ENCODE assay signal across 8 cellular contexts in genomic region chr9:84667571-84668203, GRCh38. TPM values are rescaled to one million over a fixed set of nuclear protein-coding genes. Genes with fewer than 3 reads are reported as not detected.
DNase-seq lines count a peak whose midpoint lies in the region; ATAC-seq and TF ChIP-seq lines count a peak whose summit lies in the region.

No MANE protein-coding gene starts in this region.

- H3K27me3 Mint-ChIP-seq in naive thymus-derived CD4-positive, alpha-beta T cell = peaks cover 51 to 69% (median 58%) of the 10 kb centered on the region in 5 donors

- no peaks in the 10 kb centered on the region for H3K36me3 Mint-ChIP-seq in naive thymus-derived CD4-positive, alpha-beta T cell

- peak; percentile 37 for ATAC-seq in GM21367 (IDR thresholded peaks at IDR 0.05; ENCODE audit: unreplicated experiment)
- ATAC-seq in naive thymus-derived CD4-positive, alpha-beta T cell = no peak

- peaks cover 0 to 10% (median 1%) of the 10 kb centered on the region in 11 donors for H3K9me3 Mint-ChIP-seq in naive thymus-derived CD4-positive, alpha-beta T cell

- peak overlapping the region in 9 of 10 donors; percentile 6 to 66 (median 43) for H3K4me3 Mint-ChIP-seq in naive thymus-derived CD4-positive, alpha-beta T cell

- H3K27ac ChIP-seq in naive thymus-derived CD4-positive, alpha-beta T cell (ENCODE audit: low read depth, low read length) = no peak overlapping the region

- peak; percentile 65 for TF ChIP-seq CTCF in epithelial cell of proximal tubule (conservative IDR thresholded peaks at IDR 0.05; ENCODE audit: low read depth, low read length)

- POLR2A ChIA-PET in naive thymus-derived CD4-positive, alpha-beta T cell (lab: Charles Lee) = no interaction called here

- CTCF ChIA-PET in naive thymus-derived CD4-positive, alpha-beta T cell (lab: Charles Lee) = no interaction called here

- peak; percentile 38 for DNase-seq in NCI-H345 treated with DMSO at 0.1 percent for 48 hours (lab: John Stamatoyannopoulos, UW; ENCODE audit: unreplicated experiment)
- peak; percentile 35 for DNase-seq in epithelial cell of proximal tubule (ENCODE audit: low read depth)
- DNase-seq in naive thymus-derived CD4-positive, alpha-beta T cell = no peak
- no peak for DNase-seq in NCI-H1694 treated with DMSO at 0.1 percent for 48 hours (lab: John Stamatoyannopoulos, UW)
- DNase-seq in HPDE6-E6E7 (ENCODE audit: extremely low spot score) = no peak
- DNase-seq in activated naive CD4-positive, alpha-beta T cell treated with anti-CD3 and anti-CD28 coated beads, Interleukin-2, amount 50 U/mL, for 16 hours = no peak

- H3K27ac Mint-ChIP-seq in naive thymus-derived CD4-positive, alpha-beta T cell = no peak overlapping the region

- H3K4me3 ChIP-seq in epithelial cell of proximal tubule (ENCODE audit: low read depth, low read length) = peak overlapping the region; percentile 58
- H3K4me3 ChIP-seq in naive thymus-derived CD4-positive, alpha-beta T cell (ENCODE audit: low read length) = no peak overlapping the region

- no peaks in the 10 kb centered on the region for H3K4me1 ChIP-seq in ES-I3 (ENCODE audit: insufficient read depth, low read length)
- H3K4me1 ChIP-seq in naive thymus-derived CD4-positive, alpha-beta T cell (ENCODE audit: control insufficient read depth in 2 of 2, insufficient read depth in 2 of 2, low read length in 2 of 2) = no peaks in the 10 kb centered on the region

- peaks cover 6 to 24% (median 12%) of the 10 kb centered on the region in 7 donors for H3K4me1 Mint-ChIP-seq in naive thymus-derived CD4-positive, alpha-beta T cell

- no peaks in the 10 kb centered on the region for H3K36me3 ChIP-seq in ES-I3 (ENCODE audit: insufficient read depth, low read length)
- H3K36me3 ChIP-seq in naive thymus-derived CD4-positive, alpha-beta T cell (ENCODE audit: control insufficient read depth in 2 of 3, insufficient read depth in 3 of 3, low read length in 3 of 3) = no peaks in the 10 kb centered on the region

- intact Hi-C loops in naive thymus-derived CD4-positive, alpha-beta T cell (cut with micrococcal nuclease) = loop anchor here in 1 of 2 donors (1.0 kb wide), 2 partner anchors 114 to 287 kb away; no protein-coding TSS in a partner anchor

- H3K27me3 ChIP-seq in naive thymus-derived CD4-positive, alpha-beta T cell (ENCODE audit: control insufficient read depth in 2 of 2, insufficient read depth in 2 of 2, low read length in 2 of 2) = peaks cover 0 to 12% of the 10 kb centered on the region in 2 donors

- no peaks in the 10 kb centered on the region for H3K9me3 ChIP-seq in ES-I3 (ENCODE audit: control insufficient read depth, insufficient read depth, low read length)
- no peaks in the 10 kb centered on the region for H3K9me3 ChIP-seq in naive thymus-derived CD4-positive, alpha-beta T cell (ENCODE audit: control insufficient read depth in 2 of 3, low read length in 3 of 3)

- peak overlapping the region; percentile 52; the same call in 1 of the 2 replicates for H3K9ac ChIP-seq in ES-I3 (ENCODE audit: low read depth, low read length)

RNA-seq across cellular contexts. Expression of gene NTRK2, which starts 1.8 kb away (rescaled TPM):
- total RNA-seq in epithelial cell of proximal tubule = 0.14 and 0.46 TPM in 2 replicates
- 1 to 10 TPM in 1 of 5 experiments, under 1 TPM in 1, not detected in 3; 0.07 to 1.2 TPM for total RNA-seq in naive thymus-derived CD4-positive, alpha-beta T cell
- polyA plus RNA-seq in naive thymus-derived CD4-positive, alpha-beta T cell = not detected

Comparison
In these comparisons a context has a peak if more than half of its experiments do, and no peak if none do; other contexts are left out.
1. DNase-seq: peak in NCI-H345 treated with DMSO at 0.1 percent for 48 hours (single experiment) and epithelial cell of proximal tubule (single experiment); none in naive thymus-derived CD4-positive, alpha-beta T cell (0 of 9), NCI-H1694 treated with DMSO at 0.1 percent for 48 hours (single experiment), HPDE6-E6E7 (single experiment) and activated naive CD4-positive, alpha-beta T cell treated with anti-CD3 and anti-CD28 coated beads, Interleukin-2, amount 50 U/mL, for 16 hours (single experiment).